In the genomic region with DNA sequence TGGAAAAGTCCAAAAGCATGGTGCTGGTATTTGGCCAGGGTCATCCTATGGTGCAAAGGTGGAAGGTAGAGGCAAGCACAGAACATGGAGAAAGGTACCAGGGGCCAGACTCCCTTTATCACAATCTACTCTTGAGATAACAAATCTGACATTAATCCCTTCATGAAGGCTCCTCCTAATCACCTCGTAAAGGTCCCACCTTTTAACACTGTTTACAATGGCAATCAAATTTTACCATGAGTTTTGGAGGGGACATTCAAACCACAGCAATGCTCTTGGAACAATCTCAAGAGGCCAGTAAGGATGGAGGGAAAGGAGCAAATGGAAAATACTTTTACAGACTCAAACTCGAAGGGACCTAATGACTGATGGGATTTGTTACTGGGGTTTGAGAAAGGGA, we compare ENCODE assay signal across 27 cellular contexts. TPM values are rescaled to one million over a fixed set of nuclear protein-coding genes. Genes with fewer than 3 reads are reported as not detected.
"Had no signal": no experiment of that assay in that cellular context is flagged by ENCODE, and none has a peak within 500 bp of the region (broad histone marks: within the 10 kb centered on the region; RNA-seq: fewer than 3 reads in every experiment).

No MANE protein-coding gene starts in this region.

- H3K9me3 Mint-ChIP-seq: activated CD4-positive, alpha-beta memory T cell treated with anti-CD3 and anti-CD28 coated beads, Interleukin-2, amount 10 ng/mL, durations not matched to agents 7 days and 5 days; activated naive CD4-positive, alpha-beta T cell treated with anti-CD3 and anti-CD28 coated beads, Interleukin-2, amount 10 ng/mL, durations not matched to agents 7 days and 5 days; activated naive CD8-positive, alpha-beta T cell treated with anti-CD3 and anti-CD28 coated beads, Interleukin-2, amount 10 ng/mL, durations not matched to agents 7 days and 5 days; activated T-cell treated with anti-CD3 and anti-CD28 coated beads, Interleukin-2, amount 50 U/mL, for 72 hours; activated T-helper 2 cell treated with anti-CD3 and anti-CD28 coated beads, Interferon-gamma antibody, Interleukin-2, Interleukin-4, amounts not matched to agents 10 μg/mL and 5 μg/mL and 100 μg/mL, durations not matched to agents 14 hours and 24 hours and 36 hours had no signal

- ATAC-seq: activated CD4-positive, alpha-beta T cell treated with anti-CD3 and anti-CD28 coated beads for 36 hours; activated T-cell treated with anti-CD3 and anti-CD28 coated beads, Interleukin-2, amount 50 U/mL, for 72 hours; body of pancreas; Right ventricle myocardium inferior had no signal

- DNase-seq: activated CD4-positive, alpha-beta memory T cell treated with anti-CD3 and anti-CD28 coated beads, Interleukin-2, amount 10 ng/mL, durations not matched to agents 7 days and 5 days; activated CD4-positive, alpha-beta T cell treated with anti-CD3 and anti-CD28 coated beads for 36 hours; activated CD4-positive, alpha-beta T cell treated with anti-CD3 and anti-CD28 coated beads, Interleukin-2, amount 50 U/mL, for 1 hour; activated CD4-positive, CD25-positive, alpha-beta regulatory T cell; activated gamma-delta T cell treated with Interleukin-2 at 50 U/mL for 16 hours; activated naive CD4-positive, alpha-beta T cell treated with anti-CD3 and anti-CD28 coated beads, Interleukin-2, amount 10 ng/mL, durations not matched to agents 7 days and 5 days; activated naive CD8-positive, alpha-beta T cell treated with anti-CD3 and anti-CD28 coated beads, Interleukin-2, amount 10 ng/mL, durations not matched to agents 7 days and 5 days; activated T-cell treated with anti-CD3 and anti-CD28 coated beads for 4 hours; activated T-cell treated with anti-CD3 and anti-CD28 coated beads, Interleukin-2, amount 50 U/mL, for 72 hours; adrenal gland; aorta; body of pancreas; central memory CD4-positive, alpha-beta T cell; NCI-H1105 treated with DMSO at 0.1 percent for 48 hours; NCI-H1436 treated with DMSO at 0.1 percent for 48 hours; NCI-H187; NCI-H2081; NCI-H524; NCI-H748 treated with DMSO at 0.1 percent for 48 hours; RPMI8226; SK-N-SH; T-helper 1 cell had no signal

- H3K9me3 ChIP-seq: adrenal gland, body of pancreas, SK-N-SH had no signal

- H3K4me2 ChIP-seq: KMS-11, SK-N-SH had no signal

- H3K4me3 Mint-ChIP-seq: activated CD4-positive, alpha-beta memory T cell treated with anti-CD3 and anti-CD28 coated beads, Interleukin-2, amount 10 ng/mL, durations not matched to agents 7 days and 5 days; activated CD4-positive, alpha-beta T cell treated with anti-CD3 and anti-CD28 coated beads for 36 hours; activated naive CD4-positive, alpha-beta T cell treated with anti-CD3 and anti-CD28 coated beads, Interleukin-2, amount 10 ng/mL, durations not matched to agents 7 days and 5 days; activated naive CD8-positive, alpha-beta T cell treated with anti-CD3 and anti-CD28 coated beads, Interleukin-2, amount 10 ng/mL, durations not matched to agents 7 days and 5 days; activated T-cell treated with anti-CD3 and anti-CD28 coated beads, Interleukin-2, amount 50 U/mL, for 72 hours had no signal

- H3K4me3 ChIP-seq: adrenal gland, body of pancreas had no signal

- H3K36me3 ChIP-seq: adrenal gland had no signal

- H3K9me2 ChIP-seq: SK-N-SH had no signal

- H3K4me1 Mint-ChIP-seq: activated CD4-positive, alpha-beta memory T cell treated with anti-CD3 and anti-CD28 coated beads, Interleukin-2, amount 10 ng/mL, durations not matched to agents 7 days and 5 days; activated CD4-positive, alpha-beta T cell treated with anti-CD3 and anti-CD28 coated beads for 36 hours; activated naive CD4-positive, alpha-beta T cell treated with anti-CD3 and anti-CD28 coated beads, Interleukin-2, amount 10 ng/mL, durations not matched to agents 7 days and 5 days had no signal

- H3K9ac ChIP-seq: KMS-11, SK-N-SH had no signal

- H3K36me3 Mint-ChIP-seq: activated naive CD4-positive, alpha-beta T cell treated with anti-CD3 and anti-CD28 coated beads, Interleukin-2, amount 10 ng/mL, durations not matched to agents 7 days and 5 days; activated naive CD8-positive, alpha-beta T cell treated with anti-CD3 and anti-CD28 coated beads, Interleukin-2, amount 10 ng/mL, durations not matched to agents 7 days and 5 days had no signal

- H3K27me3 ChIP-seq: adrenal gland, body of pancreas had no signal

- H3K27ac Mint-ChIP-seq: activated CD4-positive, alpha-beta memory T cell treated with anti-CD3 and anti-CD28 coated beads, Interleukin-2, amount 10 ng/mL, durations not matched to agents 7 days and 5 days; activated CD4-positive, alpha-beta T cell treated with anti-CD3 and anti-CD28 coated beads for 36 hours; activated naive CD4-positive, alpha-beta T cell treated with anti-CD3 and anti-CD28 coated beads, Interleukin-2, amount 10 ng/mL, durations not matched to agents 7 days and 5 days; activated naive CD8-positive, alpha-beta T cell treated with anti-CD3 and anti-CD28 coated beads, Interleukin-2, amount 10 ng/mL, durations not matched to agents 7 days and 5 days; activated T-cell treated with anti-CD3 and anti-CD28 coated beads, Interleukin-2, amount 50 U/mL, for 72 hours; activated T-helper 2 cell treated with anti-CD3 and anti-CD28 coated beads, Interferon-gamma antibody, Interleukin-2, Interleukin-4, amounts not matched to agents 10 μg/mL and 5 μg/mL and 100 μg/mL, durations not matched to agents 14 hours and 24 hours and 36 hours had no signal

- H3K27ac ChIP-seq: adrenal gland, body of pancreas, KMS-11, VCaP had no signal

RNA-seq across cellular contexts. Expression of a gene that starts 6.1 kb away (rescaled TPM):
- total RNA-seq: OCI-LY7 had no signal
